ENCODE assay signal across 14 cellular contexts in genomic region chr1:30675761-30676160, GRCh38. TPM values are rescaled to one million over a fixed set of nuclear protein-coding genes. Genes with fewer than 3 reads are reported as not detected.
DNase-seq lines count a peak whose midpoint lies in the region; ATAC-seq and TF ChIP-seq lines count a peak whose summit lies in the region.
"Had no signal": no experiment of that assay in that cellular context is flagged by ENCODE, and none has a peak within 500 bp of the region (broad histone marks: within the 10 kb centered on the region; RNA-seq: fewer than 3 reads in every experiment).

No MANE protein-coding gene starts in this region.

- TF ChIP-seq CTCF in chondrocyte (IDR thresholded peaks at IDR 0.05) (no peak), mucosa of descending colon (IDR thresholded peaks at IDR 0.05) (no peak), omental fat pad (IDR thresholded peaks at IDR 0.05) (no peak)

- ATAC-seq in mucosa of descending colon (peak; percentile 44), omental fat pad (ENCODE audit: low FRiP score) (no peak), HG03095 (IDR thresholded peaks at IDR 0.05; ENCODE audit: unreplicated experiment) (no peak)
- ATAC-seq: activated T-helper 17 cell treated with anti-CD3 and anti-CD28 coated beads, Interleukin-2, amount 50 U/mL, for 72 hours had no signal

- peaks cover 9% of the 10 kb centered on the region for H3K4me1 Mint-ChIP-seq in chondrocyte (ENCODE audit: low read depth)
- H3K4me1 Mint-ChIP-seq: activated T-helper 17 cell treated with anti-CD3 and anti-CD28 coated beads, Interleukin-2, amount 50 U/mL, for 72 hours; B cell; mesothelial cell of epicardium had no signal

- DNase-seq in AG08395 (ENCODE audit: low spot score) (peak; percentile 53), LHCN-M2 (ENCODE audit: low read depth) (peak; percentile 78), chondrocyte (ENCODE audit: low spot score) (no peak), mucosa of descending colon (no peak), omental fat pad (ENCODE audit: low spot score) (no peak), kidney glomerular epithelial cell (lab: John Stamatoyannopoulos, UW) (no peak)
- no peak for DNase-seq in activated CD4-positive, alpha-beta T cell treated with anti-CD3 and anti-CD28 coated beads for 48 hours
- DNase-seq: activated CD4-positive, alpha-beta T cell treated with anti-CD3 and anti-CD28 coated beads, Interleukin-2, amount 50 U/mL, for 4 hours had no signal

- peak overlapping the region; percentile 70 for H3K27ac Mint-ChIP-seq in chondrocyte (ENCODE audit: unreplicated experiment)
- H3K27ac Mint-ChIP-seq: activated T-helper 17 cell treated with anti-CD3 and anti-CD28 coated beads, Interleukin-2, amount 50 U/mL, for 72 hours; B cell; mesothelial cell of epicardium; T-helper 2 cell treated with Interferon-gamma antibody and Interleukin-4, amounts not matched to agents 5 μg/mL and 100 μg/mL, for 36 hours had no signal

- H3K9me3 ChIP-seq in mucosa of descending colon, result peaks cover 4% of the 10 kb centered on the region

- intact Hi-C loops in mucosa of descending colon (cut with DNase I, micrococcal nuclease), result no loop called here

- H3K4me3 Mint-ChIP-seq in chondrocyte (ENCODE audit: unreplicated experiment), result no peak overlapping the region
- H3K4me3 Mint-ChIP-seq: activated T-helper 17 cell treated with anti-CD3 and anti-CD28 coated beads, Interleukin-2, amount 50 U/mL, for 72 hours; B cell; mesothelial cell of epicardium; T-helper 2 cell treated with Interferon-gamma antibody and Interleukin-4, amounts not matched to agents 5 μg/mL and 100 μg/mL, for 36 hours had no signal

- no peak overlapping the region for H3K4me3 ChIP-seq in mucosa of descending colon
- H3K4me3 ChIP-seq: cardiac muscle cell had no signal

- H3K27me3 Mint-ChIP-seq in chondrocyte (ENCODE audit: low read depth), result peaks cover 8% of the 10 kb centered on the region

- H3K36me3 ChIP-seq in mucosa of descending colon (ENCODE audit: low read depth), result no peaks in the 10 kb centered on the region
- H3K36me3 ChIP-seq: cardiac muscle cell had no signal

- H3K9me3 Mint-ChIP-seq in chondrocyte (ENCODE audit: low read depth), result peaks cover 27% of the 10 kb centered on the region

- H3K4me1 ChIP-seq in mucosa of descending colon (ENCODE audit: low read depth), result no peaks in the 10 kb centered on the region

- H3K36me3 Mint-ChIP-seq in chondrocyte (ENCODE audit: low read depth), result peaks cover 3% of the 10 kb centered on the region
- H3K36me3 Mint-ChIP-seq: mesothelial cell of epicardium had no signal

RNA-seq across cellular contexts. Expression of gene MATN1, which starts 47.6 kb away (rescaled TPM):
- total RNA-seq in LHCN-M2 (2014; rRNA removed), result 0.06 and 0.32 TPM in 2 replicates
- polyA plus RNA-seq in LHCN-M2 (2012), result 0.05 TPM
- total RNA-seq in chondrocyte, result 0.19 to 0.82 TPM (median 0.47 TPM) in 3 replicates
- under 1 TPM in 1 of 3 donors, not detected in 2; 0.22 TPM for total RNA-seq in mucosa of descending colon
- under 1 TPM in 2 of 4 donors, not detected in 2; 0.28 to 0.84 TPM for total RNA-seq in omental fat pad

Comparison
In these comparisons a context has a peak if more than half of its experiments do, and no peak if none do; other contexts are left out.
1. DNase-seq: peak in AG08395 (single experiment) and LHCN-M2 (single experiment); none in chondrocyte (single experiment), mucosa of descending colon (0 of 3), omental fat pad (single experiment), kidney glomerular epithelial cell (single experiment) and activated CD4-positive, alpha-beta T cell treated with anti-CD3 and anti-CD28 coated beads for 48 hours (single experiment).